In the genomic region with DNA sequence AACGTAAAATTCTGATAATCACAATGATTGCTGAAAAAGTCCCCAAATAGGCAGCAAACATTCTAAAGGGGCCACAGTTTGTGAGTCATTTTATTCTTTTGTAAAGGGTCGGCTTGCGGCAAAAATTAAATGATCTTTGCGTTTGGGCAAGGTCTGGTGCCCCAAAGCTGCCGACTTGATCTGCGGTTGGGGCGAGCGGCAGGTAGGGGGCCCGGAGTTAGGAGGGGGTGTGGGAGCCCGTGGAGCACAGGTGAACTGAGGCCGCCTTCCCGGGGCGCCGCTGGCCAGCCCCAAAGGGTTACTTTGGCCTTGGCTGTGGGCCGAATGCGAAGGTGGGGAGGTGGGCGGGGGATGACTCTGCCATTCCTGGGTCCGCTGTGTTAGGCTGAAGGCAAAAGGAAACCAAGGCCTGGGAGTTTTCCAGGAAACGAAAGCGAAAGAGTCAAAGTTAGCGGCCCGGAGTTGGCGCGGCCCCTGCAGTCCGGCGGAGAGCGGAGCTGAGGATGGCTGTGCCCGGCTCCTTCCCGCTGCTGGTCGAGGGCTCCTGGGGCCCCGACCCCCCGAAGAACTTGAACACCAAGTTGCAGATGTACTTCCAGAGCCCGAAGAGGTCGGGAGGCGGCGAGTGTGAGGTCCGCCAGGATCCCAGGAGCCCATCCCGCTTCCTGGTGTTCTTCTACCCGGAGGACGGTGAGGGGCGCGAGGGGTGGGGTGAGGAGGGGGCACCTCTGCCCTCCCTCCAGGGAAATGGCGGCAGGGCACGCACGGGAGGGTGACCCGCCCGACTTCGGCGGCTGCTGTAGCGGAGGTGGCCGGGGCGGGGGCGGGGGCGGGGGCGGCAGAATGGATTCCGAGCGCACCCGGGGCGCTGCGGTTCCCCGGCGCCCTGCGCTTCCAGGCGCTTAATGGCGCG, we compare ENCODE assay signal across 8 cellular contexts. TPM values are rescaled to one million over a fixed set of nuclear protein-coding genes. Genes with fewer than 3 reads are reported as not detected.
DNase-seq lines count a peak whose midpoint lies in the region; ATAC-seq and TF ChIP-seq lines count a peak whose summit lies in the region.

A gene with protein sequence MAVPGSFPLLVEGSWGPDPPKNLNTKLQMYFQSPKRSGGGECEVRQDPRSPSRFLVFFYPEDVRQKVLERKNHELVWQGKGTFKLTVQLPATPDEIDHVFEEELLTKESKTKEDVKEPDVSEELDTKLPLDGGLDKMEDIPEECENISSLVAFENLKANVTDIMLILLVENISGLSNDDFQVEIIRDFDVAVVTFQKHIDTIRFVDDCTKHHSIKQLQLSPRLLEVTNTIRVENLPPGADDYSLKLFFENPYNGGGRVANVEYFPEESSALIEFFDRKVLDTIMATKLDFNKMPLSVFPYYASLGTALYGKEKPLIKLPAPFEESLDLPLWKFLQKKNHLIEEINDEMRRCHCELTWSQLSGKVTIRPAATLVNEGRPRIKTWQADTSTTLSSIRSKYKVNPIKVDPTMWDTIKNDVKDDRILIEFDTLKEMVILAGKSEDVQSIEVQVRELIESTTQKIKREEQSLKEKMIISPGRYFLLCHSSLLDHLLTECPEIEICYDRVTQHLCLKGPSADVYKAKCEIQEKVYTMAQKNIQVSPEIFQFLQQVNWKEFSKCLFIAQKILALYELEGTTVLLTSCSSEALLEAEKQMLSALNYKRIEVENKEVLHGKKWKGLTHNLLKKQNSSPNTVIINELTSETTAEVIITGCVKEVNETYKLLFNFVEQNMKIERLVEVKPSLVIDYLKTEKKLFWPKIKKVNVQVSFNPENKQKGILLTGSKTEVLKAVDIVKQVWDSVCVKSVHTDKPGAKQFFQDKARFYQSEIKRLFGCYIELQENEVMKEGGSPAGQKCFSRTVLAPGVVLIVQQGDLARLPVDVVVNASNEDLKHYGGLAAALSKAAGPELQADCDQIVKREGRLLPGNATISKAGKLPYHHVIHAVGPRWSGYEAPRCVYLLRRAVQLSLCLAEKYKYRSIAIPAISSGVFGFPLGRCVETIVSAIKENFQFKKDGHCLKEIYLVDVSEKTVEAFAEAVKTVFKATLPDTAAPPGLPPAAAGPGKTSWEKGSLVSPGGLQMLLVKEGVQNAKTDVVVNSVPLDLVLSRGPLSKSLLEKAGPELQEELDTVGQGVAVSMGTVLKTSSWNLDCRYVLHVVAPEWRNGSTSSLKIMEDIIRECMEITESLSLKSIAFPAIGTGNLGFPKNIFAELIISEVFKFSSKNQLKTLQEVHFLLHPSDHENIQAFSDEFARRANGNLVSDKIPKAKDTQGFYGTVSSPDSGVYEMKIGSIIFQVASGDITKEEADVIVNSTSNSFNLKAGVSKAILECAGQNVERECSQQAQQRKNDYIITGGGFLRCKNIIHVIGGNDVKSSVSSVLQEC (N-terminal part only) (plus strand): TSS at position 459 of the 913 bp plus-strand sequence. CDS start 45 bp downstream, at position 504.

- H3K36me3 ChIP-seq in BJ (ENCODE audit: control insufficient read depth, insufficient read depth, low read length), result no peaks in the 10 kb centered on the region
- peaks cover 0 to 7% (median 0%) of the 10 kb centered on the region in 9 donors for H3K36me3 ChIP-seq in heart right ventricle

- peaks cover 55% of the 10 kb centered on the region for H3K4me1 Mint-ChIP-seq in T-helper 17 cell

- DNase-seq in BJ (ENCODE audit: low read depth) (no peak), HuH-7.5 (ENCODE audit: low spot score) (peak; percentile 23), T-helper 17 cell (peak; percentile 27 to 56 (median 48)), amniotic stem cell (lab: John Stamatoyannopoulos, UW) (peak; percentile 33), heart right ventricle (peak; percentile 72 to 86), posterior vena cava (ENCODE audit: low spot score) (peak; percentile 86), ureter (ENCODE audit: low spot score) (peak; percentile 85)

- peak within 1 kb of the TSS; percentile 99 for H3K4me3 Mint-ChIP-seq in T-helper 17 cell

- peaks cover 8% of the 10 kb centered on the region for H3K36me3 Mint-ChIP-seq in T-helper 17 cell (ENCODE audit: low read depth)

- H3K4me1 ChIP-seq in heart right ventricle, result peaks cover 0 to 58% (median 39%) of the 10 kb centered on the region in 9 donors

- CTCF ChIA-PET in BJ (lab: Yijun Ruan, JAX), result interaction anchor here (1.0 to 6.6 kb wide), 11 partner anchors 116 to 348 kb away, joined by 3 to 78 read pairs (median 12); a partner anchor contains a TSS

- no peaks in the 10 kb centered on the region for H3K27me3 Mint-ChIP-seq in T-helper 17 cell

- WGBS in heart right ventricle, 2 donors, result 1% methylated on average over 66 of the region's 66 CpGs

- ATAC-seq in GM19351 (IDR thresholded peaks at IDR 0.05; ENCODE audit: unreplicated experiment) (peak; percentile 39), T-helper 17 cell (peak; percentile 72), heart right ventricle (peak; percentile 86 to 91 (median 87))

- TF ChIP-seq CTCF in BJ (IDR thresholded peaks at IDR 0.05; ENCODE audit: insufficient read depth, low read depth, low read length) (peak; percentile 25; the same call in 1 of the 2 replicates), heart right ventricle (IDR thresholded peaks at IDR 0.05) (peak in 2 of 9 donors; percentile 9 to 16)

- H3K9me3 ChIP-seq in T-helper 17 cell (ENCODE audit: control insufficient read depth, low read length, poor library complexity, severe bottlenecking) (no peaks in the 10 kb centered on the region), heart right ventricle (peaks cover 0 to 6% (median 0%) of the 10 kb centered on the region in 11 donors)

- H3K4me3 ChIP-seq in BJ (ENCODE audit: low read depth, low read length) (peak within 1 kb of the TSS; percentile 81), heart right ventricle (peak within 1 kb of the TSS; percentile 40 to 90 (median 83))

- H3K27me3 ChIP-seq in BJ (ENCODE audit: control insufficient read depth, insufficient read depth, low read length), result no peaks in the 10 kb centered on the region
- no peaks in the 10 kb centered on the region for H3K27me3 ChIP-seq in heart right ventricle

- peak within 1 kb of the TSS; percentile 77 to 98 (median 94) for H3K27ac ChIP-seq in heart right ventricle

- POLR2A ChIA-PET in BJ (lab: Charles Lee), result no interaction called here

- intact Hi-C loops in heart right ventricle (cut with DNase I), result loop anchor here in 6 of 10 donors (1.0 to 10.0 kb wide), 6 partner anchors 116 to 288 kb away; a partner anchor contains a TSS
- intact Hi-C loops in posterior vena cava (cut with DNase I), result loop anchor here (5.0 to 10.0 kb wide), 2 partner anchors 118 to 286 kb away; a partner anchor contains a TSS

- peak within 1 kb of the TSS; percentile 99 for H3K27ac Mint-ChIP-seq in T-helper 17 cell

RNA-seq across cellular contexts. Expression of the gene that starts here (rescaled TPM):
- polyA plus RNA-seq in BJ (2011; rRNA removed) (13.2 and 20.0 TPM in 2 replicates), heart right ventricle (10 to 100 TPM in 1 of 2 donors, 1 to 10 TPM in 1; 4.1 to 13.5 TPM)
- polyA minus RNA-seq in BJ (2011; rRNA and poly(A)+ RNA removed), result 19.8 and 25.8 TPM in 2 replicates
- total RNA-seq in T-helper 17 cell (10 to 100 TPM; 46.8 to 47.8 TPM), heart right ventricle (10 to 100 TPM in 9 of 10 donors, 1 to 10 TPM in 1; 8.9 to 81.9 (median 13.2) TPM), posterior vena cava (10 to 100 TPM; 41.4 to 47.6 TPM), ureter (51.3 TPM)
